In genomic region chr14:33307691-33308369, GRCh38 we compare ENCODE assay signal across 8 cellular contexts.
A peak's percentile ranks its signal among the peaks of the same experiment; 100 is the strongest.
DNase-seq lines count a peak whose midpoint lies in the region; ATAC-seq and TF ChIP-seq lines count a peak whose summit lies in the region.

No MANE protein-coding gene starts in this region.

- no peaks in the 10 kb centered on the region for H3K36me3 Mint-ChIP-seq in stimulated activated effector memory CD8-positive, alpha-beta T cell treated with anti-CD3 and anti-CD28 coated beads, Interleukin-12 subunit alpha, Interleukin-12 subunit beta, amount 100 ng/mL, for 72 hours
- H3K36me3 Mint-ChIP-seq in T-helper 2 cell treated with Interferon-gamma antibody and Interleukin-4, amounts not matched to agents 5 μg/mL and 100 μg/mL, for 36 hours (ENCODE audit: low read depth) = no peaks in the 10 kb centered on the region

- 38 to 57% methylated on average over 10 to 11 of the region's 11 CpGs for WGBS in esophagus squamous epithelium, 2 donors

- no peaks in the 10 kb centered on the region for H3K27me3 Mint-ChIP-seq in T-helper 2 cell treated with Interferon-gamma antibody and Interleukin-4, amounts not matched to agents 5 μg/mL and 100 μg/mL, for 36 hours (ENCODE audit: low read depth)

- TF ChIP-seq POLR2A in esophagus squamous epithelium (IDR thresholded peaks at IDR 0.05) = no peak

- H3K36me3 ChIP-seq in esophagus squamous epithelium = no peaks in the 10 kb centered on the region

- H3K27me3 ChIP-seq in esophagus squamous epithelium = no peaks in the 10 kb centered on the region

- DNase-seq in AG08395 (ENCODE audit: low spot score) (peak; percentile 89), NCI-H1105 (lab: John Stamatoyannopoulos, UW) (peak; percentile 85), astrocyte of the cerebellum (ENCODE audit: low read depth) (peak; percentile 75), kidney tubule cell (ENCODE audit: low spot score) (peak; percentile 76), esophagus squamous epithelium (lab: John Stamatoyannopoulos, UW) (no peak)
- no peak for DNase-seq in stimulated activated effector memory CD8-positive, alpha-beta T cell treated with anti-CD3 and anti-CD28 coated beads, Interleukin-12 subunit alpha, Interleukin-12 subunit beta, amount 100 ng/mL, for 72 hours (ENCODE audit: low spot score in 2 of 2)
- no peak for DNase-seq in T-helper 2 cell treated with Interferon-gamma antibody and Interleukin-4, amounts not matched to agents 5 μg/mL and 100 μg/mL, for 36 hours (ENCODE audit: low spot score)
- no peak for DNase-seq in stimulated activated CD8-positive, alpha-beta memory T cell treated with anti-CD3 and anti-CD28 coated beads, Interleukin-4, amount 100 ng/mL, for 48 hours

- H3K27ac Mint-ChIP-seq in stimulated activated effector memory CD8-positive, alpha-beta T cell treated with anti-CD3 and anti-CD28 coated beads, Interleukin-12 subunit alpha, Interleukin-12 subunit beta, amount 100 ng/mL, for 72 hours = no peak overlapping the region
- H3K27ac Mint-ChIP-seq in T-helper 2 cell treated with Interferon-gamma antibody and Interleukin-4, amounts not matched to agents 5 μg/mL and 100 μg/mL, for 36 hours = no peak overlapping the region

- peaks cover 2% of the 10 kb centered on the region for H3K9me3 Mint-ChIP-seq in stimulated activated effector memory CD8-positive, alpha-beta T cell treated with anti-CD3 and anti-CD28 coated beads, Interleukin-12 subunit alpha, Interleukin-12 subunit beta, amount 100 ng/mL, for 72 hours
- H3K9me3 Mint-ChIP-seq in T-helper 2 cell treated with Interferon-gamma antibody and Interleukin-4, amounts not matched to agents 5 μg/mL and 100 μg/mL, for 36 hours = no peaks in the 10 kb centered on the region

- H3K4me1 ChIP-seq in esophagus squamous epithelium = no peaks in the 10 kb centered on the region

- ATAC-seq in stimulated activated effector memory CD8-positive, alpha-beta T cell treated with anti-CD3 and anti-CD28 coated beads, Interleukin-12 subunit alpha, Interleukin-12 subunit beta, amount 100 ng/mL, for 72 hours = no peak

- no peak overlapping the region for H3K4me3 Mint-ChIP-seq in stimulated activated effector memory CD8-positive, alpha-beta T cell treated with anti-CD3 and anti-CD28 coated beads, Interleukin-12 subunit alpha, Interleukin-12 subunit beta, amount 100 ng/mL, for 72 hours
- no peak overlapping the region for H3K4me3 Mint-ChIP-seq in T-helper 2 cell treated with Interferon-gamma antibody and Interleukin-4, amounts not matched to agents 5 μg/mL and 100 μg/mL, for 36 hours

- in situ Hi-C loops in astrocyte of the cerebellum (cut with HindIII; ENCODE audit: low sequenced_read_pairs) = no loop called here

- H3K27ac ChIP-seq in esophagus squamous epithelium = no peak overlapping the region

- intact Hi-C loops in esophagus squamous epithelium (cut with DNase I) = no loop called here

- no peaks in the 10 kb centered on the region for H3K9me3 ChIP-seq in esophagus squamous epithelium

- no peaks in the 10 kb centered on the region for H3K4me1 Mint-ChIP-seq in stimulated activated effector memory CD8-positive, alpha-beta T cell treated with anti-CD3 and anti-CD28 coated beads, Interleukin-12 subunit alpha, Interleukin-12 subunit beta, amount 100 ng/mL, for 72 hours
- no peaks in the 10 kb centered on the region for H3K4me1 Mint-ChIP-seq in T-helper 2 cell treated with Interferon-gamma antibody and Interleukin-4, amounts not matched to agents 5 μg/mL and 100 μg/mL, for 36 hours (ENCODE audit: low read depth)

- no peak for TF ChIP-seq CTCF in astrocyte of the cerebellum (IDR thresholded peaks at IDR 0.05; ENCODE audit: low read depth, low read length, missing control alignments)
- no peak for TF ChIP-seq CTCF in esophagus squamous epithelium (IDR thresholded peaks at IDR 0.05)

- peak overlapping the region; percentile 2 for H3K4me3 ChIP-seq in astrocyte of the cerebellum (ENCODE audit: low read depth, low read length)
- H3K4me3 ChIP-seq in esophagus squamous epithelium = peak overlapping the region in 1 of 4 donors; percentile 25

Comparison
In these comparisons a context has a peak if more than half of its experiments do, and no peak if none do; other contexts are left out.
1. DNase-seq: peak in AG08395 (single experiment), NCI-H1105 (single experiment), astrocyte of the cerebellum (single experiment) and kidney tubule cell (single experiment); none in stimulated activated effector memory CD8-positive, alpha-beta T cell treated with anti-CD3 and anti-CD28 coated beads, Interleukin-12 subunit alpha, Interleukin-12 subunit beta, amount 100 ng/mL, for 72 hours (0 of 2), T-helper 2 cell treated with Interferon-gamma antibody and Interleukin-4, amounts not matched to agents 5 μg/mL and 100 μg/mL, for 36 hours (single experiment), esophagus squamous epithelium (single experiment) and stimulated activated CD8-positive, alpha-beta memory T cell treated with anti-CD3 and anti-CD28 coated beads, Interleukin-4, amount 100 ng/mL, for 48 hours (single experiment).